ENCODE assay signal across 8 cellular contexts in the genomic region with DNA sequence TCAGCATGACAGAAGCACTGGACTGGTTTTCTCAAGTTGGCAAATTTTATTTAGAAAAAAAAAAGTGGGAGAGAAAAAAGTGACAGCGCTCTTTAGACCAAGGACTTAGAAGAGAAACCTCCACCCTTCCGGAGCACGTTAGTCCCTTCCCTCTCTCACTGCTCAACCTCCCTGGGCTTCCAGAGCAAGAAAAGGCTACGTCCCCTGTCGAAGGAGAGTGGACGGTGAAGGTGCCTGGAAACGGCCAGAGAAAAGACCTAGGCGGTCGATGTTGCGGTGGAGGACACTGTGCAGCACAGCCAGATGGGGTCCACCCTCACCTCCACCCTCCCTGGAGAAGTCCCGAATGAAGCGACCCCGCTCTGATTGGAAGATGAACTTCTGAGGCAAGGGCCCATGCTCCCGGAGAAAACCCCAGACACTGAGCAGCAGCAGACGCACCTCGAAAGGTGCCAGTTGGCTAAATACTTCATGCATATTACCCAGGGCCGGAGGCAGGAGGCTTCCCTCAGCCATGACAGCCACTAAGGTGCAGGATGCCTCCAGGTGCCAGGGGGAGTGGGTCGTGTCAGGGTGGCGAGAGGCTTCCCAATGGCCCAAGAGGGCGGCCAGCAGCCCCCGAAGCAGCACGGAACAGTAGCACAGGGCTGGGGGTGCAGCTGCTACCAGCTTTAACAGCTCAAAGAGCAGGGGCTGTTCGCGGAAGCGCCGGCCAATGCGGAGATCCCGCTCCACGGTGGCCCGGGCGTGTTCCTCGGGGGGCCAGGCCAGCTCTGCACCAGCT. TPM values are rescaled to one million over a fixed set of nuclear protein-coding genes. Genes with fewer than 3 reads are reported as not detected.
DNase-seq lines count a peak whose midpoint lies in the region; ATAC-seq, FAIRE-seq and TF ChIP-seq lines count a peak whose summit lies in the region.

No MANE protein-coding gene starts in this region.

- intact Hi-C loops in activated B cell treated with CpG ODN at 0.5 μM for 24 hours (cut with micrococcal nuclease) = loop anchor here (1.0 to 2.0 kb wide), 8 partner anchors 18 to 209 kb away; a partner anchor contains a TSS

- CTCF ChIA-PET in activated B cell treated with CpG ODN at 0.5 μM for 24 hours (lab: Charles Lee) = interaction anchor here (0.9 to 1.4 kb wide), 3 partner anchors 9 to 222 kb away, joined by 3 read pairs; no protein-coding TSS in a partner anchor

- peak overlapping the region; percentile 99 for H3K4me3 Mint-ChIP-seq in T-helper 1 cell treated with Interleukin-12 subunit alpha and Interleukin-12 subunit beta and Interleukin-4 antibody, amounts not matched to agents 30 μg/mL and 1 μg/mL, for 36 hours
- peak overlapping the region; percentile 93 for H3K4me3 Mint-ChIP-seq in activated B cell treated with CpG ODN at 0.5 μM for 24 hours
- H3K4me3 Mint-ChIP-seq in stimulated activated naive CD8-positive, alpha-beta T cell treated with anti-CD3 and anti-CD28 coated beads, Interleukin-15, amount 100 ng/mL, for 72 hours = peak overlapping the region; percentile 95 to 97

- H3K27ac ChIP-seq in keratinocyte (ENCODE audit: control insufficient read depth, insufficient read depth, low read length) = no peak overlapping the region

- POLR2A ChIA-PET in activated B cell treated with CpG ODN at 0.5 μM for 24 hours (lab: Charles Lee) = interaction anchor here (0.5 to 5.8 kb wide), 32 partner anchors 10 to 1242 kb away, joined by 3 to 130 read pairs (median 6); a partner anchor contains a TSS

- H3K27ac Mint-ChIP-seq in T-helper 1 cell treated with Interleukin-12 subunit alpha and Interleukin-12 subunit beta and Interleukin-4 antibody, amounts not matched to agents 30 μg/mL and 1 μg/mL, for 36 hours = peak overlapping the region; percentile 96
- H3K27ac Mint-ChIP-seq in activated B cell treated with CpG ODN at 0.5 μM for 24 hours = peak overlapping the region; percentile 86
- peak overlapping the region; percentile 97 to 98 for H3K27ac Mint-ChIP-seq in stimulated activated naive CD8-positive, alpha-beta T cell treated with anti-CD3 and anti-CD28 coated beads, Interleukin-15, amount 100 ng/mL, for 72 hours

- no peak for FAIRE-seq in keratinocyte (lab: Jason Lieb, UNC)

- peaks cover 21% of the 10 kb centered on the region for H3K36me3 Mint-ChIP-seq in T-helper 1 cell treated with Interleukin-12 subunit alpha and Interleukin-12 subunit beta and Interleukin-4 antibody, amounts not matched to agents 30 μg/mL and 1 μg/mL, for 36 hours (ENCODE audit: low read depth)
- H3K36me3 Mint-ChIP-seq in activated B cell treated with CpG ODN at 0.5 μM for 24 hours (ENCODE audit: low read depth) = peaks cover 36% of the 10 kb centered on the region

- DNase-seq in T-helper 1 cell = no peak
- DNase-seq in activated B cell treated with CpG ODN at 0.5 μM for 24 hours = no peak
- DNase-seq in keratinocyte (ENCODE audit: low read depth, low spot score) = no peak
- no peak for DNase-seq in stimulated activated naive CD8-positive, alpha-beta T cell treated with anti-CD3 and anti-CD28 coated beads, Interleukin-15, amount 100 ng/mL, for 72 hours
- DNase-seq in kidney glomerular epithelial cell (lab: John Stamatoyannopoulos, UW) = no peak

- peak overlapping the region; percentile 28 for H3K9ac ChIP-seq in keratinocyte (ENCODE audit: control insufficient read depth, extremely low read depth, insufficient read depth, low read length)

- no peak overlapping the region for H3K4me2 ChIP-seq in keratinocyte (ENCODE audit: control insufficient read depth, extremely low read depth, insufficient read depth, low read depth, low read length)

- H3K4me1 ChIP-seq in keratinocyte (ENCODE audit: control insufficient read depth, extremely low read depth, insufficient read depth, low read length) = peaks cover 20% of the 10 kb centered on the region

- ATAC-seq in activated B cell treated with CpG ODN at 0.5 μM for 24 hours (ENCODE audit: low read depth) = no peak
- ATAC-seq in stimulated activated naive CD8-positive, alpha-beta T cell treated with anti-CD3 and anti-CD28 coated beads, Interleukin-15, amount 100 ng/mL, for 72 hours = no peak
- ATAC-seq in GM21360 (IDR thresholded peaks at IDR 0.05; ENCODE audit: unreplicated experiment) = no peak
- no peak for ATAC-seq in HG03139 (IDR thresholded peaks at IDR 0.05; ENCODE audit: unreplicated experiment)

- peaks cover 17% of the 10 kb centered on the region for H3K4me1 Mint-ChIP-seq in T-helper 1 cell treated with Interleukin-12 subunit alpha and Interleukin-12 subunit beta and Interleukin-4 antibody, amounts not matched to agents 30 μg/mL and 1 μg/mL, for 36 hours (ENCODE audit: low read depth)
- H3K4me1 Mint-ChIP-seq in activated B cell treated with CpG ODN at 0.5 μM for 24 hours = peaks cover 34% of the 10 kb centered on the region
- H3K4me1 Mint-ChIP-seq in stimulated activated naive CD8-positive, alpha-beta T cell treated with anti-CD3 and anti-CD28 coated beads, Interleukin-15, amount 100 ng/mL, for 72 hours = peaks cover 54% of the 10 kb centered on the region

- H3K9me3 ChIP-seq in keratinocyte (ENCODE audit: control insufficient read depth, low read depth, low read length) = no peaks in the 10 kb centered on the region

- no peaks in the 10 kb centered on the region for H3K27me3 ChIP-seq in keratinocyte (ENCODE audit: control insufficient read depth, extremely low read depth, insufficient read depth, low read length)

- H3K9me3 Mint-ChIP-seq in T-helper 1 cell treated with Interleukin-12 subunit alpha and Interleukin-12 subunit beta and Interleukin-4 antibody, amounts not matched to agents 30 μg/mL and 1 μg/mL, for 36 hours = no peaks in the 10 kb centered on the region
- no peaks in the 10 kb centered on the region for H3K9me3 Mint-ChIP-seq in activated B cell treated with CpG ODN at 0.5 μM for 24 hours
- no peaks in the 10 kb centered on the region for H3K9me3 Mint-ChIP-seq in stimulated activated naive CD8-positive, alpha-beta T cell treated with anti-CD3 and anti-CD28 coated beads, Interleukin-15, amount 100 ng/mL, for 72 hours

- no peak for TF ChIP-seq CTCF in activated B cell treated with CpG ODN at 0.5 μM for 24 hours (IDR thresholded peaks at IDR 0.05)
- TF ChIP-seq CTCF in keratinocyte (optimal IDR thresholded peaks at IDR 0.05 in 1 of 3, IDR thresholded peaks at IDR 0.05 in 1 of 3, conservative IDR thresholded peaks at IDR 0.05 in 1 of 3; ENCODE audit: extremely low read depth in 1 of 3, insufficient read depth in 2 of 3, low read length in 3 of 3) = no peak

- no peak overlapping the region for H2AFZ ChIP-seq in keratinocyte (ENCODE audit: control insufficient read depth, low read length)

- no peaks in the 10 kb centered on the region for H3K9me1 ChIP-seq in keratinocyte (ENCODE audit: control insufficient read depth, extremely low read depth, insufficient read depth, low read length)

- dilution Hi-C loops in keratinocyte (cut with MboI; ENCODE audit: extremely low pct_ligation_motif_present, low sequenced_read_pairs) = no loop called here

- H3K79me2 ChIP-seq in keratinocyte (ENCODE audit: control insufficient read depth, insufficient read depth, low read length) = peaks cover 54% of the 10 kb centered on the region

- no peaks in the 10 kb centered on the region for H4K20me1 ChIP-seq in keratinocyte (ENCODE audit: control insufficient read depth, extremely low read depth, insufficient read depth, low read length)

- H3K4me3 ChIP-seq in keratinocyte (ENCODE audit: control insufficient read depth in 2 of 3, extremely low read depth in 1 of 3, insufficient read depth in 2 of 3, low read depth in 1 of 3, low read length in 3 of 3) = peak overlapping the region in 1 of 3 experiments; percentile 88

- H3K27me3 Mint-ChIP-seq in T-helper 1 cell treated with Interleukin-12 subunit alpha and Interleukin-12 subunit beta and Interleukin-4 antibody, amounts not matched to agents 30 μg/mL and 1 μg/mL, for 36 hours (ENCODE audit: low read depth) = no peaks in the 10 kb centered on the region
- H3K27me3 Mint-ChIP-seq in activated B cell treated with CpG ODN at 0.5 μM for 24 hours = no peaks in the 10 kb centered on the region
- H3K27me3 Mint-ChIP-seq in stimulated activated naive CD8-positive, alpha-beta T cell treated with anti-CD3 and anti-CD28 coated beads, Interleukin-15, amount 100 ng/mL, for 72 hours = no peaks in the 10 kb centered on the region

- peaks cover 16 to 21% of the 10 kb centered on the region in 2 experiments for H3K36me3 ChIP-seq in keratinocyte (ENCODE audit: control insufficient read depth in 2 of 2, extremely low read depth in 1 of 2, insufficient read depth in 2 of 2, low read length in 2 of 2)

RNA-seq across cellular contexts. Expression of a gene that starts 0.6 kb away (rescaled TPM):
- total RNA-seq in activated B cell treated with CpG ODN at 0.5 μM for 24 hours = 187 and 189 TPM in 2 replicates
- polyA plus RNA-seq in keratinocyte = 153 to 211 TPM (median 176 TPM) in 3 replicates
- 35.0 TPM for polyA plus RNA-seq in keratinocyte (2011; ENCODE audit: low read depth)
- 43.1 and 56.1 TPM in 2 replicates for polyA plus RNA-seq in keratinocyte (2011; cell fraction: cytosol; rRNA removed)
- 353 and 361 TPM in 2 replicates for polyA plus RNA-seq in keratinocyte (2011; cell fraction: nucleus; rRNA removed)
- 81.9 and 167 TPM in 2 replicates for polyA plus RNA-seq in keratinocyte (2012; ENCODE audit: low replicate concordance)
- 248 to 314 TPM (median 249 TPM) in 3 replicates for polyA minus RNA-seq in keratinocyte
- polyA minus RNA-seq in keratinocyte (2011; cell fraction: cytosol; rRNA and poly(A)+ RNA removed) = 110 TPM
- polyA minus RNA-seq in keratinocyte (2011; cell fraction: nucleus; rRNA and poly(A)+ RNA removed) = 286 and 364 TPM in 2 replicates

RNA-seq across cellular contexts. Expression of a gene that starts 6.1 kb away (rescaled TPM):
- 24.9 and 27.6 TPM in 2 replicates for total RNA-seq in activated B cell treated with CpG ODN at 0.5 μM for 24 hours
- polyA plus RNA-seq in keratinocyte = 7.7 to 21.1 TPM (median 8.0 TPM) in 3 replicates
- polyA plus RNA-seq in keratinocyte (2011; ENCODE audit: low read depth) = 1.1 TPM
- 8.0 and 11.5 TPM in 2 replicates for polyA plus RNA-seq in keratinocyte (2011; cell fraction: cytosol; rRNA removed)
- 14.6 and 18.7 TPM in 2 replicates for polyA plus RNA-seq in keratinocyte (2011; cell fraction: nucleus; rRNA removed)
- polyA plus RNA-seq in keratinocyte (2012; ENCODE audit: low replicate concordance) = 15.0 and 19.3 TPM in 2 replicates
- polyA minus RNA-seq in keratinocyte = 19.9 to 57.4 TPM (median 26.1 TPM) in 3 replicates
- polyA minus RNA-seq in keratinocyte (2011; cell fraction: cytosol; rRNA and poly(A)+ RNA removed) = 17.3 TPM
- 17.1 and 19.8 TPM in 2 replicates for polyA minus RNA-seq in keratinocyte (2011; cell fraction: nucleus; rRNA and poly(A)+ RNA removed)

RNA-seq across cellular contexts. Expression of a gene that starts 18.0 kb away (rescaled TPM):
- 107 and 120 TPM in 2 replicates for total RNA-seq in activated B cell treated with CpG ODN at 0.5 μM for 24 hours
- 58.9 to 81.5 TPM (median 76.5 TPM) in 3 replicates for polyA plus RNA-seq in keratinocyte
- 147 TPM for polyA plus RNA-seq in keratinocyte (2011; ENCODE audit: low read depth)
- 57.1 and 61.6 TPM in 2 replicates for polyA plus RNA-seq in keratinocyte (2011; cell fraction: cytosol; rRNA removed)
- 33.8 and 34.3 TPM in 2 replicates for polyA plus RNA-seq in keratinocyte (2011; cell fraction: nucleus; rRNA removed)
- polyA plus RNA-seq in keratinocyte (2012; ENCODE audit: low replicate concordance) = 85.2 and 112 TPM in 2 replicates
- polyA minus RNA-seq in keratinocyte = 5.6 to 8.9 TPM (median 7.2 TPM) in 3 replicates
- polyA minus RNA-seq in keratinocyte (2011; cell fraction: cytosol; rRNA and poly(A)+ RNA removed) = 13.0 TPM
- 4.4 and 5.0 TPM in 2 replicates for polyA minus RNA-seq in keratinocyte (2011; cell fraction: nucleus; rRNA and poly(A)+ RNA removed)

RNA-seq across cellular contexts. Expression of a gene that starts 18.1 kb away (rescaled TPM):
- total RNA-seq in activated B cell treated with CpG ODN at 0.5 μM for 24 hours = 50.5 and 52.1 TPM in 2 replicates
- 4.0 to 4.5 TPM (median 4.2 TPM) in 3 replicates for polyA plus RNA-seq in keratinocyte
- polyA plus RNA-seq in keratinocyte (2011; ENCODE audit: low read depth) = 0.69 TPM
- polyA plus RNA-seq in keratinocyte (2011; cell fraction: cytosol; rRNA removed) = 1.3 TPM in 2 replicates
- 7.0 and 7.8 TPM in 2 replicates for polyA plus RNA-seq in keratinocyte (2011; cell fraction: nucleus; rRNA removed)
- 5.7 and 13.4 TPM in 2 replicates for polyA plus RNA-seq in keratinocyte (2012; ENCODE audit: low replicate concordance)
- 5.4 to 11.3 TPM (median 11.2 TPM) in 3 replicates for polyA minus RNA-seq in keratinocyte
- 150 TPM for polyA minus RNA-seq in keratinocyte (2011; cell fraction: cytosol; rRNA and poly(A)+ RNA removed)
- polyA minus RNA-seq in keratinocyte (2011; cell fraction: nucleus; rRNA and poly(A)+ RNA removed) = 13.4 and 25.7 TPM in 2 replicates

RNA-seq across cellular contexts. Expression of a gene that starts 24.5 kb away (rescaled TPM):
- total RNA-seq in activated B cell treated with CpG ODN at 0.5 μM for 24 hours = 8.3 and 9.4 TPM in 2 replicates
- 8.3 to 11.7 TPM (median 8.6 TPM) in 3 replicates for polyA plus RNA-seq in keratinocyte
- 4.1 TPM for polyA plus RNA-seq in keratinocyte (2011; ENCODE audit: low read depth)
- 2.4 and 7.8 TPM in 2 replicates for polyA plus RNA-seq in keratinocyte (2011; cell fraction: cytosol; rRNA removed)
- 2.1 and 2.8 TPM in 2 replicates for polyA plus RNA-seq in keratinocyte (2011; cell fraction: nucleus; rRNA removed)
- polyA plus RNA-seq in keratinocyte (2012; ENCODE audit: low replicate concordance) = 6.2 and 15.0 TPM in 2 replicates
- polyA minus RNA-seq in keratinocyte = 1.0 to 2.2 TPM (median 1.5 TPM) in 3 replicates
- polyA minus RNA-seq in keratinocyte (2011; cell fraction: cytosol; rRNA and poly(A)+ RNA removed) = 10.0 TPM
- 0.53 and 2.0 TPM in 2 replicates for polyA minus RNA-seq in keratinocyte (2011; cell fraction: nucleus; rRNA and poly(A)+ RNA removed)
